2 cellular contexts compared by ENCODE assay signal in genomic region chr11:122093731-122094130, GRCh38.
TF ChIP-seq lines count a peak whose summit lies in the region.

No MANE protein-coding gene starts in this region.

TF ChIP-seq in endothelial cell of umbilical vein, 7 proteins besides CTCF, POLR2A, EP300 and RAD21 (continued from another document):
- no peak for TF ChIP-seq MAX (IDR thresholded peaks at IDR 0.05; ENCODE audit: insufficient read depth, insufficient read length)

TF ChIP-seq in neural cell, 6 proteins besides CTCF, POLR2A, EP300 and RAD21 (continued from another document):
- TF ChIP-seq REST (IDR thresholded peaks at IDR 0.05; ENCODE audit: borderline replicate concordance) = no peak
TF ChIP-seq in neural cell: peak in this region for 0.
